ENCODE assay signal across 1 cellular context in genomic region chr5:180618830-180619562, GRCh38.
TF ChIP-seq lines count a peak whose summit lies in the region.

No MANE protein-coding gene starts in this region.

TF ChIP-seq in WTC11, 78 proteins besides CTCF, POLR2A, EP300 and RAD21 (continued from another document):
- no peak for TF ChIP-seq ATF6 (CRISPR knock-in tag; IDR thresholded peaks at IDR 0.05)
- TF ChIP-seq EMX1 (CRISPR knock-in tag; IDR thresholded peaks at IDR 0.05), result no peak
- no peak for TF ChIP-seq AR (CRISPR knock-in tag; IDR thresholded peaks at IDR 0.05)
- no peak for TF ChIP-seq GABPB1 (CRISPR knock-in tag; IDR thresholded peaks at IDR 0.05)
- no peak for TF ChIP-seq ERG (CRISPR knock-in tag; IDR thresholded peaks at IDR 0.05)
- TF ChIP-seq KAT7 (CRISPR knock-in tag; IDR thresholded peaks at IDR 0.05; ENCODE audit: borderline replicate concordance), result no peak
- TF ChIP-seq FOXP4 (CRISPR knock-in tag; IDR thresholded peaks at IDR 0.05), result 0 out of 2 replicates have a peak, but pooled peaks have one; percentile 24
